9 cellular contexts compared by ENCODE assay signal in the genomic region with DNA sequence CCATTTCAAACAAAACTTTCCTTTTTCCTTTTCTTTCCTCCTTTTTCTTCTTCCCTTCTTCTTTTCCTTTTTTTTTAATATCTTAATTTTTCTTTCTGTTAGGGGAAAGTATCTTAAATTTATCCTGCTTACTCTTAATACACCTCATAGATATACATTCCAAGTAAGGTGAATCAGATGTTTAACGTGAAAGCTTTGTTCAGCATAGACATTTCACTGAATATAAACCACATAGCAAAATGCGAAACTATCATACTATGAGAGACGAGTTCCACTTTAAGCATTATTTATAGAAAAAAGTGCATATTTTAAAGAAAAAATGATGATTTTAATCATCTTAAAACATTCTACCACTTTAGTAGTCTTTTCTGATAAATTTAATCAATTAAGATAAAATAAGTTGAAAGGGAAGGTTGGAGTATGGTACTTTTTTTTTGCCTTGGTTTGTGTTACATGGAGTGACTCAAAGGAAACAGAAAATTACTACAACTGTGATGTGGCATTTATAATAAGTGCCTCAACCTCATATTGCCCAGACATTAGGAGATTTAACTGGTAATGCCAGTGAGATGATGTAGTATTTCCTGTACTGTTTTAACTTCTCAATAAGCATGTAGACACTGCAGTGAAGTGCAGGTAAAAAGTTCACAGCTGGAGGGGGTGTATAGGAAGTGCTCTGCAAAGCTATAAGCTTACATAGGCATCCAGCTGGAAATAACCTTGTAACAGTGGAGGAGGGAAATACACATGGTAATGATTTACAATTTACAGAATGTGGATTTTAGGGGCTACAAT.
DNase-seq lines count a peak whose midpoint lies in the region; ATAC-seq and TF ChIP-seq lines count a peak whose summit lies in the region.
"Had no signal": no experiment of that assay in that cellular context is flagged by ENCODE, and none has a peak within 500 bp of the region (broad histone marks: within the 10 kb centered on the region; RNA-seq: fewer than 3 reads in every experiment).

No MANE protein-coding gene starts in this region.

- H3K27me3 Mint-ChIP-seq in HFFc6 (ENCODE audit: insufficient read depth) (no peaks in the 10 kb centered on the region), memory B cell (no peaks in the 10 kb centered on the region)
- no peaks in the 10 kb centered on the region for H3K27me3 Mint-ChIP-seq in T-helper 2 cell treated with Interferon-gamma antibody and Interleukin-4, amounts not matched to agents 5 μg/mL and 100 μg/mL, for 36 hours (ENCODE audit: low read depth)

- H3K36me3 Mint-ChIP-seq in HFFc6 (ENCODE audit: low read depth) (peaks cover 38% of the 10 kb centered on the region), memory B cell (peaks cover 18% of the 10 kb centered on the region)
- H3K36me3 Mint-ChIP-seq in T-helper 2 cell treated with Interferon-gamma antibody and Interleukin-4, amounts not matched to agents 5 μg/mL and 100 μg/mL, for 36 hours (ENCODE audit: low read depth) = peaks cover 6% of the 10 kb centered on the region

- H3K9me3 Mint-ChIP-seq in HFFc6 (no peaks in the 10 kb centered on the region), memory B cell (no peaks in the 10 kb centered on the region)
- no peaks in the 10 kb centered on the region for H3K9me3 Mint-ChIP-seq in T-helper 2 cell treated with Interferon-gamma antibody and Interleukin-4, amounts not matched to agents 5 μg/mL and 100 μg/mL, for 36 hours

- H3K4me3 Mint-ChIP-seq in HFFc6 (peak overlapping the region; percentile 38), memory B cell (no peak overlapping the region)
- H3K4me3 Mint-ChIP-seq in T-helper 2 cell treated with Interferon-gamma antibody and Interleukin-4, amounts not matched to agents 5 μg/mL and 100 μg/mL, for 36 hours = no peak overlapping the region

- H3K4me1 Mint-ChIP-seq in HFFc6 (ENCODE audit: low read depth) (peaks cover 88% of the 10 kb centered on the region), memory B cell (peaks cover 18% of the 10 kb centered on the region)
- H3K4me1 Mint-ChIP-seq in T-helper 2 cell treated with Interferon-gamma antibody and Interleukin-4, amounts not matched to agents 5 μg/mL and 100 μg/mL, for 36 hours (ENCODE audit: low read depth) = peaks cover 37% of the 10 kb centered on the region

- H3K27ac Mint-ChIP-seq in HFFc6 = peak overlapping the region; percentile 74
- peak overlapping the region; percentile 27 for H3K27ac Mint-ChIP-seq in T-helper 2 cell treated with Interferon-gamma antibody and Interleukin-4, amounts not matched to agents 5 μg/mL and 100 μg/mL, for 36 hours
- H3K27ac Mint-ChIP-seq in memory B cell = peak overlapping the region; percentile 11

- TF ChIP-seq CTCF in HFFc6 (IDR thresholded peaks at IDR 0.05) = no peak

- ATAC-seq in GM18517 (IDR thresholded peaks at IDR 0.05; ENCODE audit: unreplicated experiment) = peak; percentile 81
- ATAC-seq in memory B cell (ENCODE audit: low read depth) = no peak
- ATAC-seq in HG03045 (IDR thresholded peaks at IDR 0.05; ENCODE audit: unreplicated experiment) = no peak

- peak; percentile 41 for DNase-seq in HFFc6
- DNase-seq in T-helper 2 cell treated with Interferon-gamma antibody and Interleukin-4, amounts not matched to agents 5 μg/mL and 100 μg/mL, for 36 hours (ENCODE audit: low spot score) = peak; percentile 32
- DNase-seq in memory B cell (ENCODE audit: low spot score in 2 of 2) = no peak
- no peak for DNase-seq in Ammon's horn (ENCODE audit: low spot score)
- DNase-seq in NCI-H345 (lab: John Stamatoyannopoulos, UW) = no peak
- DNase-seq in epidermal melanocyte (ENCODE audit: insufficient read length, low spot score) = no peak
- DNase-seq: dorsolateral prefrontal cortex had no signal

Comparison
In these comparisons a context has a peak if more than half of its experiments do, and no peak if none do; other contexts are left out.
1. DNase-seq: peak in HFFc6 (single experiment) and T-helper 2 cell treated with Interferon-gamma antibody and Interleukin-4, amounts not matched to agents 5 μg/mL and 100 μg/mL, for 36 hours (single experiment); none in memory B cell (0 of 2), Ammon's horn (single experiment), NCI-H345 (single experiment) and epidermal melanocyte (single experiment).
2. H3K27ac Mint-ChIP-seq: peak in every context shown above with its lines; median percentile 74 in HFFc6; 27 in T-helper 2 cell treated with Interferon-gamma antibody and Interleukin-4, amounts not matched to agents 5 μg/mL and 100 μg/mL, for 36 hours; 11 in memory B cell.